Comparison of ENCODE assay signal across 10 cellular contexts in genomic region chr1:172338295-172338735, GRCh38.
DNase-seq lines count a peak whose midpoint lies in the region; ATAC-seq and TF ChIP-seq lines count a peak whose summit lies in the region.
"Had no signal": no experiment of that assay in that cellular context is flagged by ENCODE, and none has a peak within 500 bp of the region (broad histone marks: within the 10 kb centered on the region; RNA-seq: fewer than 3 reads in every experiment).

No MANE protein-coding gene starts in this region.

- no peak for TF ChIP-seq CTCF in colonic mucosa (IDR thresholded peaks at IDR 0.05)

- no peak overlapping the region for H3K27ac ChIP-seq in colonic mucosa
- H3K27ac ChIP-seq: BLaER1 treated with 17β-estradiol and CSF1 and Interleukin-3, amounts not matched to agents 10 nM and 100 nM; transverse colon had no signal

- ATAC-seq in HG02981 (IDR thresholded peaks at IDR 0.05; ENCODE audit: unreplicated experiment) = peak; percentile 47

- intact Hi-C loops in colonic mucosa (cut with DNase I) = no loop called here

- H3K9me3 Mint-ChIP-seq in stimulated activated naive CD8-positive, alpha-beta T cell treated with anti-CD3 and anti-CD28 coated beads, Interleukin-15, Interleukin-2, amounts not matched to agents 100 ng/mL and 50 ng/mL, for 24 hours = peaks cover 6% of the 10 kb centered on the region

- no peaks in the 10 kb centered on the region for H3K9me3 ChIP-seq in colonic mucosa
- H3K9me3 ChIP-seq: transverse colon had no signal

- H3K36me3 ChIP-seq in colonic mucosa = no peaks in the 10 kb centered on the region
- H3K36me3 ChIP-seq: BLaER1 treated with 17β-estradiol and CSF1 and Interleukin-3, amounts not matched to agents 10 nM and 100 nM; transverse colon had no signal

- H3K4me3 Mint-ChIP-seq in stimulated activated naive CD8-positive, alpha-beta T cell treated with anti-CD3 and anti-CD28 coated beads, Interleukin-15, Interleukin-2, amounts not matched to agents 100 ng/mL and 50 ng/mL, for 24 hours = no peak overlapping the region

- no peaks in the 10 kb centered on the region for H3K36me3 Mint-ChIP-seq in stimulated activated naive CD8-positive, alpha-beta T cell treated with anti-CD3 and anti-CD28 coated beads, Interleukin-15, Interleukin-2, amounts not matched to agents 100 ng/mL and 50 ng/mL, for 24 hours (ENCODE audit: low read depth)

- H3K4me1 Mint-ChIP-seq in stimulated activated naive CD8-positive, alpha-beta T cell treated with anti-CD3 and anti-CD28 coated beads, Interleukin-15, Interleukin-2, amounts not matched to agents 100 ng/mL and 50 ng/mL, for 24 hours (ENCODE audit: low read depth) = peaks cover 47% of the 10 kb centered on the region

- H3K27me3 ChIP-seq in colonic mucosa = no peaks in the 10 kb centered on the region
- H3K27me3 ChIP-seq: BLaER1 treated with 17β-estradiol and CSF1 and Interleukin-3, amounts not matched to agents 10 nM and 100 nM; transverse colon had no signal

- no peak overlapping the region for H3K4me3 ChIP-seq in colonic mucosa
- H3K4me3 ChIP-seq: BLaER1 treated with 17β-estradiol and CSF1 and Interleukin-3, amounts not matched to agents 10 nM and 100 nM; transverse colon had no signal

- H3K27me3 Mint-ChIP-seq in stimulated activated naive CD8-positive, alpha-beta T cell treated with anti-CD3 and anti-CD28 coated beads, Interleukin-15, Interleukin-2, amounts not matched to agents 100 ng/mL and 50 ng/mL, for 24 hours = no peaks in the 10 kb centered on the region

- no peaks in the 10 kb centered on the region for H3K4me1 ChIP-seq in colonic mucosa

- DNase-seq in activated naive CD4-positive, alpha-beta T cell treated with Interleukin-2 at 50 U/mL for 16 hours = peak; percentile 45
- DNase-seq in activated naive CD4-positive, alpha-beta T cell (lab: John Stamatoyannopoulos, UW) = no peak
- peak; percentile 64 to 68 for DNase-seq in activated T-cell treated with anti-CD3 and anti-CD28 coated beads, Interleukin-2, amount 50 U/mL, for 48 hours
- no peak for DNase-seq in colonic mucosa
- DNase-seq in NCI-H2029 treated with DMSO at 0.1 percent for 48 hours (lab: John Stamatoyannopoulos, UW) = no peak
- DNase-seq in COLO829 (ENCODE audit: low spot score) = no peak
- DNase-seq: transverse colon had no signal

- no peak overlapping the region for H3K9ac ChIP-seq in colonic mucosa (ENCODE audit: low read depth in 2 of 2, low read length in 2 of 2)
- H3K9ac ChIP-seq: BLaER1 treated with 17β-estradiol and CSF1 and Interleukin-3, amounts not matched to agents 10 nM and 100 nM had no signal

- peak overlapping the region; percentile 15 for H3K27ac Mint-ChIP-seq in stimulated activated naive CD8-positive, alpha-beta T cell treated with anti-CD3 and anti-CD28 coated beads, Interleukin-15, Interleukin-2, amounts not matched to agents 100 ng/mL and 50 ng/mL, for 24 hours

Comparison
In these comparisons a context has a peak if more than half of its experiments do, and no peak if none do; other contexts are left out.
1. DNase-seq: peak in activated naive CD4-positive, alpha-beta T cell treated with Interleukin-2 at 50 U/mL for 16 hours (single experiment) and activated T-cell treated with anti-CD3 and anti-CD28 coated beads, Interleukin-2, amount 50 U/mL, for 48 hours (2 of 2); none in activated naive CD4-positive, alpha-beta T cell (0 of 4), colonic mucosa (single experiment), NCI-H2029 treated with DMSO at 0.1 percent for 48 hours (single experiment) and COLO829 (single experiment).